18 cellular contexts compared by ENCODE assay signal in genomic region chr6:34875292-34876213, GRCh38. TPM values are rescaled to one million over a fixed set of nuclear protein-coding genes. Genes with fewer than 3 reads are reported as not detected.
DNase-seq lines count a peak whose midpoint lies in the region; ATAC-seq, FAIRE-seq and TF ChIP-seq lines count a peak whose summit lies in the region.
"Had no signal": no experiment of that assay in that cellular context is flagged by ENCODE, and none has a peak within 500 bp of the region (broad histone marks: within the 10 kb centered on the region; RNA-seq: fewer than 3 reads in every experiment).

No MANE protein-coding gene starts in this region.

- no peaks in the 10 kb centered on the region for H3K4me1 Mint-ChIP-seq in CD4-positive, alpha-beta memory T cell
- H3K4me1 Mint-ChIP-seq in endothelial cell (ENCODE audit: unreplicated experiment): peaks cover 4% of the 10 kb centered on the region

- no peak overlapping the region for H3K4me3 Mint-ChIP-seq in CD4-positive, alpha-beta memory T cell
- no peak overlapping the region for H3K4me3 Mint-ChIP-seq in endothelial cell (ENCODE audit: unreplicated experiment)

- H2AK5ac ChIP-seq in IMR-90 (ENCODE audit: low read depth, low read length): no peak overlapping the region

- no peaks in the 10 kb centered on the region for H3K27me3 Mint-ChIP-seq in CD4-positive, alpha-beta memory T cell
- H3K27me3 Mint-ChIP-seq in endothelial cell (ENCODE audit: unreplicated experiment): no peaks in the 10 kb centered on the region

- CTCF ChIA-PET in A549 (lab: Yijun Ruan, JAX): no interaction called here
- CTCF ChIA-PET in CD4-positive, alpha-beta memory T cell (lab: Charles Lee; ENCODE audit: partially characterized antibody): no interaction called here
- CTCF ChIA-PET in IMR-90 (lab: Yijun Ruan, JAX): no interaction called here

- POLR2A ChIA-PET in A549 (lab: Yijun Ruan, JAX): no interaction called here
- POLR2A ChIA-PET in CD4-positive, alpha-beta memory T cell (lab: Charles Lee; ENCODE audit: partially characterized antibody): interaction anchor here (0.9 to 1.0 kb wide), 3 partner anchors 14 to 84 kb away, joined by 3 to 6 read pairs (median 3); partner anchors contain the start of genes ANKS1A and BLTP3A
- POLR2A ChIA-PET in IMR-90 (lab: Charles Lee; ENCODE audit: unreplicated experiment): no interaction called here

- FAIRE-seq in A549 (lab: Jason Lieb, UNC): no peak
- FAIRE-seq: HTR-8/SVneo had no signal

- H3K9ac ChIP-seq in IMR-90 (ENCODE audit: low read depth, low read length): no peak overlapping the region
- H3K9ac ChIP-seq: BLaER1 had no signal

- no peaks in the 10 kb centered on the region for H3K27me3 ChIP-seq in CD4-positive, alpha-beta memory T cell (ENCODE audit: insufficient read depth, low read length)
- H3K27me3 ChIP-seq in IMR-90 (ENCODE audit: control insufficient read depth, insufficient read depth, low read length): no peaks in the 10 kb centered on the region
- H3K27me3 ChIP-seq: BLaER1 had no signal

- H2BK120ac ChIP-seq in IMR-90 (ENCODE audit: low read depth, low read length): no peak overlapping the region

- H3K79me1 ChIP-seq in IMR-90 (ENCODE audit: low read depth in 1 of 2, low read length in 2 of 2): peaks cover 5 to 6% of the 10 kb centered on the region in 2 experiments; a peak in 1 of 4 replicates

- H3K27ac ChIP-seq in A549: no peak overlapping the region
- no peak overlapping the region for H3K27ac ChIP-seq in CD4-positive, alpha-beta memory T cell (ENCODE audit: low read depth, low read length)
- no peak overlapping the region for H3K27ac ChIP-seq in IMR-90 (ENCODE audit: insufficient read depth, low read length)
- H3K27ac ChIP-seq: BLaER1 had no signal

- H3K4ac ChIP-seq in IMR-90 (ENCODE audit: low read depth, low read length): no peak overlapping the region

- no peak overlapping the region for H2AFZ ChIP-seq in IMR-90 (replicated peaks; ENCODE audit: low read length, poor library complexity)

- no peak overlapping the region for H2BK20ac ChIP-seq in IMR-90 (ENCODE audit: low read depth, low read length)

- peaks cover 58% of the 10 kb centered on the region for H3K36me3 ChIP-seq in CD4-positive, alpha-beta memory T cell (ENCODE audit: insufficient read depth, low read length)
- H3K36me3 ChIP-seq in IMR-90 (ENCODE audit: control insufficient read depth, insufficient read depth, low read length): peaks cover 36% of the 10 kb centered on the region

- H3K9me3 ChIP-seq in A549 (no peaks in the 10 kb centered on the region), IMR-90 (ENCODE audit: control insufficient read depth, insufficient read depth, low read length) (no peaks in the 10 kb centered on the region)
- H3K9me3 ChIP-seq in CD4-positive, alpha-beta memory T cell (ENCODE audit: control insufficient read depth in 1 of 2, low read length in 2 of 2): no peaks in the 10 kb centered on the region
- H3K9me3 ChIP-seq: BLaER1 had no signal

- no peak overlapping the region for H4K5ac ChIP-seq in IMR-90 (ENCODE audit: low read depth, low read length)

- in situ Hi-C loops in IMR-90 (cut with MboI; ENCODE audit: low sequenced_read_pairs): no loop called here

- H3K23ac ChIP-seq in IMR-90 (ENCODE audit: low read depth, low read length): no peak overlapping the region

- H4K91ac ChIP-seq in IMR-90 (ENCODE audit: insufficient read depth, low read depth, low read length): no peak overlapping the region

- TF ChIP-seq RAD21 in A549 (conservative IDR thresholded peaks at IDR 0.05 in 1 of 2, IDR thresholded peaks at IDR 0.05 in 1 of 2) (no peak), IMR-90 (IDR thresholded peaks at IDR 0.05; ENCODE audit: low read length) (no peak)

- 84% methylated on average over 4 of the region's 4 CpGs for WGBS in A549 (ENCODE audit: missing lambda C conversion rate)
- WGBS in IMR-90 (ENCODE audit: extremely low coverage in 2 of 2, insufficient read length in 1 of 2), 2 experiments: no CpG with 5 or more reads among the region's 4 CpGs

- H3K36me3 Mint-ChIP-seq in CD4-positive, alpha-beta memory T cell: peaks cover 18 to 86% of the 10 kb centered on the region in 2 donors
- H3K36me3 Mint-ChIP-seq in endothelial cell (ENCODE audit: low read depth, unreplicated experiment): peaks cover 24% of the 10 kb centered on the region

- H3K9me3 Mint-ChIP-seq in CD4-positive, alpha-beta memory T cell: no peaks in the 10 kb centered on the region
- H3K9me3 Mint-ChIP-seq in endothelial cell (ENCODE audit: unreplicated experiment): no peaks in the 10 kb centered on the region

- no peak for TF ChIP-seq EP300 in A549 (IDR thresholded peaks at IDR 0.05)

- H3K4me1 ChIP-seq in A549 (no peaks in the 10 kb centered on the region), IMR-90 (ENCODE audit: control insufficient read depth, insufficient read depth, low read length) (no peaks in the 10 kb centered on the region)
- no peaks in the 10 kb centered on the region for H3K4me1 ChIP-seq in CD4-positive, alpha-beta memory T cell (ENCODE audit: insufficient read depth, low read length)
- H3K4me1 ChIP-seq: BLaER1 had no signal

- H3K18ac ChIP-seq in IMR-90 (ENCODE audit: low read depth, low read length): no peak overlapping the region

- H3K9me1 ChIP-seq in IMR-90 (ENCODE audit: insufficient read depth, low read length): peaks cover 4% of the 10 kb centered on the region; the same call in 1 of the 2 replicates

- DNase-seq in A549 (ENCODE audit: low read depth in 1 of 2, low spot score in 1 of 2) (no peak), IMR-90 (no peak), endothelial cell (ENCODE audit: low spot score) (no peak), mesenteric fat pad (ENCODE audit: low spot score) (no peak), NCI-H146 treated with DMSO at 0.1 percent for 48 hours (lab: John Stamatoyannopoulos, UW; ENCODE audit: unreplicated experiment) (no peak)
- DNase-seq in CD4-positive, alpha-beta memory T cell: no peak
- DNase-seq: MM.1S, NCI-H1105 treated with DMSO at 0.1 percent for 48 hours, NCI-H1930, NCI-H2171, NCI-H446 treated with DMSO at 0.1 percent for 48 hours, NCI-H748 treated with DMSO at 0.1 percent for 48 hours, Right ventricle myocardium superior had no signal

- intact Hi-C loops in CD4-positive, alpha-beta memory T cell (cut with micrococcal nuclease): no loop called here
- intact Hi-C loops in IMR-90 (cut with micrococcal nuclease): no loop called here

- H3K56ac ChIP-seq in IMR-90 (ENCODE audit: extremely low read depth, insufficient read depth, low read length): no peak overlapping the region

- H4K20me1 ChIP-seq in IMR-90 (ENCODE audit: insufficient read depth, low read length): no peaks in the 10 kb centered on the region; the same call in 1 of the 2 replicates

- H3K4me2 ChIP-seq in A549 (no peak overlapping the region), IMR-90 (ENCODE audit: low read depth, low read length) (no peak overlapping the region)
- H3K4me2 ChIP-seq: BLaER1 had no signal

- H2BK15ac ChIP-seq in IMR-90 (ENCODE audit: low read depth, low read length): no peak overlapping the region

- no peak overlapping the region for H2AK9ac ChIP-seq in IMR-90 (replicated peaks; ENCODE audit: low read depth, low read length, poor library complexity)

- TF ChIP-seq POLR2A in A549 (IDR thresholded peaks at IDR 0.05; ENCODE audit: low read length) (no peak), IMR-90 (IDR thresholded peaks at IDR 0.05; ENCODE audit: low read depth, low read length) (no peak)

- no TSS peak for BruUV-seq in IMR-90 (replicated peaks; lab: Mats Ljungman, UMichigan)

- H3K14ac ChIP-seq in IMR-90 (replicated peaks; ENCODE audit: low read depth, low read length): no peak overlapping the region

- H4K8ac ChIP-seq in IMR-90 (ENCODE audit: low read depth in 2 of 2, low read length in 2 of 2): no peak overlapping the region

- peak overlapping the region in 4 of 7 donors; percentile 16 to 53 (median 28) for H3K27ac Mint-ChIP-seq in CD4-positive, alpha-beta memory T cell
- H3K27ac Mint-ChIP-seq in endothelial cell (ENCODE audit: unreplicated experiment): peak overlapping the region; percentile 67

- no peak for ATAC-seq in A549
- no peak for ATAC-seq in IMR-90 (ENCODE audit: low read depth)
- no peak for ATAC-seq in GM19463 (IDR thresholded peaks at IDR 0.05; ENCODE audit: unreplicated experiment)
- no peak for ATAC-seq in HG02571 (IDR thresholded peaks at IDR 0.05; ENCODE audit: unreplicated experiment)
- ATAC-seq: SK-N-SH treated with all-trans-retinoic acid at 6 μM for 48 hours had no signal

- dilution Hi-C loops in IMR-90 (cut with HindIII; ENCODE audit: low sequenced_read_pairs, unreplicated experiment): no loop called here

- no peak for TF ChIP-seq CTCF in A549 (IDR thresholded peaks at IDR 0.05)
- no peak for TF ChIP-seq CTCF in IMR-90 (conservative IDR thresholded peaks at IDR 0.05; ENCODE audit: low read depth, low read length)
- TF ChIP-seq CTCF in endothelial cell (IDR thresholded peaks at IDR 0.05; ENCODE audit: unreplicated experiment): no peak

- no peak overlapping the region for H3K4me3 ChIP-seq in A549
- H3K4me3 ChIP-seq in CD4-positive, alpha-beta memory T cell (ENCODE audit: low read length in 2 of 2): no peak overlapping the region
- no peak overlapping the region for H3K4me3 ChIP-seq in IMR-90 (ENCODE audit: insufficient read depth, low read depth, low read length)
- H3K4me3 ChIP-seq: BLaER1 had no signal

- H2BK5ac ChIP-seq in IMR-90 (ENCODE audit: low read depth, low read length, poor library complexity, severe bottlenecking): no peak overlapping the region

RNA-seq across cellular contexts. Expression of gene TAF11, which starts 12.3 kb away (rescaled TPM):
- 25.4 and 28.9 TPM in 2 replicates for polyA plus RNA-seq in A549 (2011; rRNA removed)
- 10.7 and 11.5 TPM in 2 replicates for polyA plus RNA-seq in A549 (2012; cell fraction: cytosol; rRNA removed)
- 5.5 and 11.6 TPM in 2 replicates for polyA plus RNA-seq in A549 (2012; cell fraction: nucleus; rRNA removed)
- polyA plus RNA-seq in A549 (2017; fragmentation: RNase III; extraction: RNeasy Plus Mini Kit Qiagen cat#74134 plus additional on column Dnase treatment): 17.3 to 18.6 TPM (median 18.5 TPM) in 3 replicates
- 5.8 and 6.4 TPM in 2 replicates for polyA minus RNA-seq in A549 (2011; rRNA and poly(A)+ RNA removed)
- 10 to 100 TPM; 25.3 to 26.1 TPM for total RNA-seq in CD4-positive, alpha-beta memory T cell
- 10 to 100 TPM; 16.5 to 19.8 TPM for polyA plus RNA-seq in CD4-positive, alpha-beta memory T cell
- total RNA-seq in IMR-90 (2012; rRNA removed): 12.7 and 24.2 TPM in 2 replicates
- polyA plus RNA-seq in IMR-90 (2012; rRNA removed): 17.4 and 23.3 TPM in 2 replicates
- 5.1 and 9.3 TPM in 2 replicates for polyA plus RNA-seq in IMR-90 (2012; cell fraction: cytosol; rRNA removed)
- polyA plus RNA-seq in IMR-90 (2012; cell fraction: nucleus; rRNA removed; ENCODE audit: low replicate concordance): 4.8 and 25.3 TPM in 2 replicates
- total RNA-seq in endothelial cell (ENCODE audit: unreplicated experiment): 45.9 TPM
- 17.3 TPM for total RNA-seq in mesenteric fat pad

RNA-seq across cellular contexts. Expression of gene ANKS1A, which starts 13.5 kb away (rescaled TPM):
- polyA plus RNA-seq in A549 (2011; rRNA removed) (3.6 and 6.0 TPM in 2 replicates), A549 (2017; fragmentation: RNase III; extraction: RNeasy Plus Mini Kit Qiagen cat#74134 plus additional on column Dnase treatment) (4.9 to 5.9 TPM (median 5.4 TPM) in 3 replicates), IMR-90 (2012; rRNA removed) (7.1 and 7.2 TPM in 2 replicates)
- 3.1 and 3.7 TPM in 2 replicates for polyA plus RNA-seq in A549 (2012; cell fraction: cytosol; rRNA removed)
- 7.3 and 8.7 TPM in 2 replicates for polyA plus RNA-seq in A549 (2012; cell fraction: nucleus; rRNA removed)
- 9.8 and 10.9 TPM in 2 replicates for polyA minus RNA-seq in A549 (2011; rRNA and poly(A)+ RNA removed)
- total RNA-seq in CD4-positive, alpha-beta memory T cell: 10 to 100 TPM; 13.7 to 15.6 TPM
- 1 to 10 TPM; 1.2 to 5.2 TPM for polyA plus RNA-seq in CD4-positive, alpha-beta memory T cell
- total RNA-seq in IMR-90 (2012; rRNA removed) (7.5 and 7.8 TPM in 2 replicates), endothelial cell (ENCODE audit: unreplicated experiment) (20.1 TPM), mesenteric fat pad (21.9 TPM)
- polyA plus RNA-seq in IMR-90 (2012; cell fraction: cytosol; rRNA removed): 4.5 and 4.9 TPM in 2 replicates
- polyA plus RNA-seq in IMR-90 (2012; cell fraction: nucleus; rRNA removed; ENCODE audit: low replicate concordance): 9.4 and 11.8 TPM in 2 replicates
